In the genomic region with DNA sequence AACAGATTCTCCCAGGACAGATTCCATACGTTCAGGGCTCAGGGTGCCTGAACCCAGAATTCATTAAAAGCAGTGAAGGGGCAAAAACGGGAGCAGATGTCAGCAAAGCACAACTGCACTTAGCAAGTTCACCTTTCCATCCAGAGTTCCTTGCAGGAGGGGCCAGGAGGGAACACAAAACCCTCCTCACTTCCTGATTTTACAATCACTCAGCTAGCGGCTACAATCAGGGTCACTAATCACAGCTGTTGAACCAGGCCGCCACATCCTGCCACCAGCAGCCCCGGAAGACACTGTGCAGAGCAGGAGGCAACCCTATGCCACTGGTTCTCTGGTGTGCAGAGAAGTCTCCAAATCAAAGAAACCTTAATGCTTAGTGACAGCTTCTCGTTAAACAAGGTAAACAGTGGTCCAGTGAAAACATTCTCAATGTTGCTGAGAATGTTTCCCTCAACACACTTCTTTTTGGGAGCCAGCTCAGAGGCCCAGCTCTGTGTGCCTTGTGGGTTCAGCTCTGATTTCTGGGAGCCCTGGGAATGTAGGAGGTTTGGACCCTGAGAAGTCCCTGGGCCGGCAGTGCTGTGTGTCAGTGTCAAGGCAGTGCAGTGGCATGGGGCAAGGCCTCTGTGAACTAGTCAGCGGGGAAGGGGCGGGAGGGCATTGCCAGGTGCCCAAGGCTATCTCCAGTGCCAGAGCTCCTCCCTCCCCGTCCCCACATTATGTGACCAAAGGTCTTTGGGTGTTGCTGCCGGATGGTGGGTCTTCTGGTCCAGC, we compare ENCODE assay signal across 1 cellular context.
TF ChIP-seq lines count a peak whose summit lies in the region.

No MANE protein-coding gene starts in this region.

TF ChIP-seq in HepG2, 621 proteins besides CTCF, POLR2A, EP300 and RAD21 (continued from another document and continues in another):
- TF ChIP-seq, protein P1, sequence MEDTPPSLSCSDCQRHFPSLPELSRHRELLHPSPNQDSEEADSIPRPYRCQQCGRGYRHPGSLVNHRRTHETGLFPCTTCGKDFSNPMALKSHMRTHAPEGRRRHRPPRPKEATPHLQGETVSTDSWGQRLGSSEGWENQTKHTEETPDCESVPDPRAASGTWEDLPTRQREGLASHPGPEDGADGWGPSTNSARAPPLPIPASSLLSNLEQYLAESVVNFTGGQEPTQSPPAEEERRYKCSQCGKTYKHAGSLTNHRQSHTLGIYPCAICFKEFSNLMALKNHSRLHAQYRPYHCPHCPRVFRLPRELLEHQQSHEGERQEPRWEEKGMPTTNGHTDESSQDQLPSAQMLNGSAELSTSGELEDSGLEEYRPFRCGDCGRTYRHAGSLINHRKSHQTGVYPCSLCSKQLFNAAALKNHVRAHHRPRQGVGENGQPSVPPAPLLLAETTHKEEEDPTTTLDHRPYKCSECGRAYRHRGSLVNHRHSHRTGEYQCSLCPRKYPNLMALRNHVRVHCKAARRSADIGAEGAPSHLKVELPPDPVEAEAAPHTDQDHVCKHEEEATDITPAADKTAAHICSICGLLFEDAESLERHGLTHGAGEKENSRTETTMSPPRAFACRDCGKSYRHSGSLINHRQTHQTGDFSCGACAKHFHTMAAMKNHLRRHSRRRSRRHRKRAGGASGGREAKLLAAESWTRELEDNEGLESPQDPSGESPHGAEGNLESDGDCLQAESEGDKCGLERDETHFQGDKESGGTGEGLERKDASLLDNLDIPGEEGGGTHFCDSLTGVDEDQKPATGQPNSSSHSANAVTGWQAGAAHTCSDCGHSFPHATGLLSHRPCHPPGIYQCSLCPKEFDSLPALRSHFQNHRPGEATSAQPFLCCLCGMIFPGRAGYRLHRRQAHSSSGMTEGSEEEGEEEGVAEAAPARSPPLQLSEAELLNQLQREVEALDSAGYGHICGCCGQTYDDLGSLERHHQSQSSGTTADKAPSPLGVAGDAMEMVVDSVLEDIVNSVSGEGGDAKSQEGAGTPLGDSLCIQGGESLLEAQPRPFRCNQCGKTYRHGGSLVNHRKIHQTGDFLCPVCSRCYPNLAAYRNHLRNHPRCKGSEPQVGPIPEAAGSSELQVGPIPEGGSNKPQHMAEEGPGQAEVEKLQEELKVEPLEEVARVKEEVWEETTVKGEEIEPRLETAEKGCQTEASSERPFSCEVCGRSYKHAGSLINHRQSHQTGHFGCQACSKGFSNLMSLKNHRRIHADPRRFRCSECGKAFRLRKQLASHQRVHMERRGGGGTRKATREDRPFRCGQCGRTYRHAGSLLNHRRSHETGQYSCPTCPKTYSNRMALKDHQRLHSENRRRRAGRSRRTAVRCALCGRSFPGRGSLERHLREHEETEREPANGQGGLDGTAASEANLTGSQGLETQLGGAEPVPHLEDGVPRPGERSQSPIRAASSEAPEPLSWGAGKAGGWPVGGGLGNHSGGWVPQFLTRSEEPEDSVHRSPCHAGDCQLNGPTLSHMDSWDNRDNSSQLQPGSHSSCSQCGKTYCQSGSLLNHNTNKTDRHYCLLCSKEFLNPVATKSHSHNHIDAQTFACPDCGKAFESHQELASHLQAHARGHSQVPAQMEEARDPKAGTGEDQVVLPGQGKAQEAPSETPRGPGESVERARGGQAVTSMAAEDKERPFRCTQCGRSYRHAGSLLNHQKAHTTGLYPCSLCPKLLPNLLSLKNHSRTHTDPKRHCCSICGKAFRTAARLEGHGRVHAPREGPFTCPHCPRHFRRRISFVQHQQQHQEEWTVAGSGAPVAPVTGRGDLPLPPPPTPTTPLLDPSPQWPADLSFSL (CRISPR knock-in tag; IDR thresholded peaks at IDR 0.05) = peak; percentile 76
- TF ChIP-seq, protein P2, sequence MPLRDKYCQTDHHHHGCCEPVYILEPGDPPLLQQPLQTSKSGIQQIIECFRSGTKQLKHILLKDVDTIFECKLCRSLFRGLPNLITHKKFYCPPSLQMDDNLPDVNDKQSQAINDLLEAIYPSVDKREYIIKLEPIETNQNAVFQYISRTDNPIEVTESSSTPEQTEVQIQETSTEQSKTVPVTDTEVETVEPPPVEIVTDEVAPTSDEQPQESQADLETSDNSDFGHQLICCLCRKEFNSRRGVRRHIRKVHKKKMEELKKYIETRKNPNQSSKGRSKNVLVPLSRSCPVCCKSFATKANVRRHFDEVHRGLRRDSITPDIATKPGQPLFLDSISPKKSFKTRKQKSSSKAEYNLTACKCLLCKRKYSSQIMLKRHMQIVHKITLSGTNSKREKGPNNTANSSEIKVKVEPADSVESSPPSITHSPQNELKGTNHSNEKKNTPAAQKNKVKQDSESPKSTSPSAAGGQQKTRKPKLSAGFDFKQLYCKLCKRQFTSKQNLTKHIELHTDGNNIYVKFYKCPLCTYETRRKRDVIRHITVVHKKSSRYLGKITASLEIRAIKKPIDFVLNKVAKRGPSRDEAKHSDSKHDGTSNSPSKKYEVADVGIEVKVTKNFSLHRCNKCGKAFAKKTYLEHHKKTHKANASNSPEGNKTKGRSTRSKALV (CRISPR knock-in tag; IDR thresholded peaks at IDR 0.05) = peak; percentile 63; the same call in 1 of the 2 replicates
- no peak; the same call in 1 of the 2 replicates for TF ChIP-seq ZMYM4 (CRISPR knock-in tag; IDR thresholded peaks at IDR 0.05)
- TF ChIP-seq ZNF556 (CRISPR knock-in tag; IDR thresholded peaks at IDR 0.05; ENCODE audit: borderline replicate concordance) = 0 out of 2 replicates have a peak, but pooled peaks have one; percentile 24
- TF ChIP-seq ZNF772 (CRISPR knock-in tag; IDR thresholded peaks at IDR 0.05) = no peak
- TF ChIP-seq SMC3 (IDR thresholded peaks at IDR 0.05; ENCODE audit: low read length) = no peak
- TF ChIP-seq, protein P3, sequence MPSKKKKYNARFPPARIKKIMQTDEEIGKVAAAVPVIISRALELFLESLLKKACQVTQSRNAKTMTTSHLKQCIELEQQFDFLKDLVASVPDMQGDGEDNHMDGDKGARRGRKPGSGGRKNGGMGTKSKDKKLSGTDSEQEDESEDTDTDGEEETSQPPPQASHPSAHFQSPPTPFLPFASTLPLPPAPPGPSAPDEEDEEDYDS (CRISPR knock-in tag; IDR thresholded peaks at IDR 0.05) = peak; percentile 89
- TF ChIP-seq HMGA1 (CRISPR knock-in tag; conservative IDR thresholded peaks at IDR 0.05) = no peak
- TF ChIP-seq MIXL1 (CRISPR knock-in tag; IDR thresholded peaks at IDR 0.05) = peak; percentile 77; the same call in 1 of the 2 replicates
- no peak; the same call in 1 of the 2 replicates for TF ChIP-seq CEBPG (CRISPR knock-in tag; IDR thresholded peaks at IDR 0.05)
- no peak for TF ChIP-seq ZNF841 (CRISPR knock-in tag; IDR thresholded peaks at IDR 0.05; ENCODE audit: borderline replicate concordance)
- TF ChIP-seq GATAD2A (CRISPR knock-in tag; IDR thresholded peaks at IDR 0.05) = peak; percentile 48; the same call in 1 of the 2 replicates
- no peak for TF ChIP-seq MYNN (CRISPR knock-in tag; IDR thresholded peaks at IDR 0.05; ENCODE audit: low read depth)
- TF ChIP-seq SRY (CRISPR knock-in tag; IDR thresholded peaks at IDR 0.05) = peak; percentile 32; the same call in 1 of the 2 replicates
- TF ChIP-seq, protein P4, sequence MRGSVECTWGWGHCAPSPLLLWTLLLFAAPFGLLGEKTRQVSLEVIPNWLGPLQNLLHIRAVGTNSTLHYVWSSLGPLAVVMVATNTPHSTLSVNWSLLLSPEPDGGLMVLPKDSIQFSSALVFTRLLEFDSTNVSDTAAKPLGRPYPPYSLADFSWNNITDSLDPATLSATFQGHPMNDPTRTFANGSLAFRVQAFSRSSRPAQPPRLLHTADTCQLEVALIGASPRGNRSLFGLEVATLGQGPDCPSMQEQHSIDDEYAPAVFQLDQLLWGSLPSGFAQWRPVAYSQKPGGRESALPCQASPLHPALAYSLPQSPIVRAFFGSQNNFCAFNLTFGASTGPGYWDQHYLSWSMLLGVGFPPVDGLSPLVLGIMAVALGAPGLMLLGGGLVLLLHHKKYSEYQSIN (CRISPR knock-in tag; IDR thresholded peaks at IDR 0.05; ENCODE audit: borderline replicate concordance) = no peak
- peak; percentile 1 for TF ChIP-seq ASH2L (IDR thresholded peaks at IDR 0.05; ENCODE audit: insufficient read length, low read depth, low read length)
- no peak for TF ChIP-seq NPAS2 (CRISPR knock-in tag; IDR thresholded peaks at IDR 0.05; ENCODE audit: borderline replicate concordance)
- TF ChIP-seq PCBP1 (IDR thresholded peaks at IDR 0.05; ENCODE audit: borderline replicate concordance, low read depth, low read length) = no peak
- peak; percentile 61; the same call in 1 of the 2 replicates for TF ChIP-seq ZNF761 (CRISPR knock-in tag; conservative IDR thresholded peaks at IDR 0.05)
- TF ChIP-seq, protein P5, sequence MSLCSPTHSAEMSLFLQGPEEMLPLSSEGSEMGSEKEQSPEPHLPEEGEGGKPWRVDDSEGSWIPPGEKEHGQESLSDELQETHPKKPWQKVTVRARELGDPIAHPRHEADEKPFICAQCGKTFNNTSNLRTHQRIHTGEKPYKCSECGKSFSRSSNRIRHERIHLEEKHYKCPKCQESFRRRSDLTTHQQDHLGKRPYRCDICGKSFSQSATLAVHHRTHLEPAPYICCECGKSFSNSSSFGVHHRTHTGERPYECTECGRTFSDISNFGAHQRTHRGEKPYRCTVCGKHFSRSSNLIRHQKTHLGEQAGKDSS (CRISPR knock-in tag; IDR thresholded peaks at IDR 0.05; ENCODE audit: borderline replicate concordance, low read depth) = no peak
- peak; percentile 41; the same call in 1 of the 2 replicates for TF ChIP-seq ZNF564 (CRISPR knock-in tag; IDR thresholded peaks at IDR 0.05)
- no peak for TF ChIP-seq SMAD1 (CRISPR knock-in tag; IDR thresholded peaks at IDR 0.05; ENCODE audit: borderline replicate concordance, low read depth)
- no peak for TF ChIP-seq ZNF737 (CRISPR knock-in tag; IDR thresholded peaks at IDR 0.05; ENCODE audit: borderline replicate concordance)
- peak; percentile 69 for TF ChIP-seq POLR2AphosphoS5 (IDR thresholded peaks at IDR 0.05; ENCODE audit: low read depth, low read length)
- TF ChIP-seq, protein P6, sequence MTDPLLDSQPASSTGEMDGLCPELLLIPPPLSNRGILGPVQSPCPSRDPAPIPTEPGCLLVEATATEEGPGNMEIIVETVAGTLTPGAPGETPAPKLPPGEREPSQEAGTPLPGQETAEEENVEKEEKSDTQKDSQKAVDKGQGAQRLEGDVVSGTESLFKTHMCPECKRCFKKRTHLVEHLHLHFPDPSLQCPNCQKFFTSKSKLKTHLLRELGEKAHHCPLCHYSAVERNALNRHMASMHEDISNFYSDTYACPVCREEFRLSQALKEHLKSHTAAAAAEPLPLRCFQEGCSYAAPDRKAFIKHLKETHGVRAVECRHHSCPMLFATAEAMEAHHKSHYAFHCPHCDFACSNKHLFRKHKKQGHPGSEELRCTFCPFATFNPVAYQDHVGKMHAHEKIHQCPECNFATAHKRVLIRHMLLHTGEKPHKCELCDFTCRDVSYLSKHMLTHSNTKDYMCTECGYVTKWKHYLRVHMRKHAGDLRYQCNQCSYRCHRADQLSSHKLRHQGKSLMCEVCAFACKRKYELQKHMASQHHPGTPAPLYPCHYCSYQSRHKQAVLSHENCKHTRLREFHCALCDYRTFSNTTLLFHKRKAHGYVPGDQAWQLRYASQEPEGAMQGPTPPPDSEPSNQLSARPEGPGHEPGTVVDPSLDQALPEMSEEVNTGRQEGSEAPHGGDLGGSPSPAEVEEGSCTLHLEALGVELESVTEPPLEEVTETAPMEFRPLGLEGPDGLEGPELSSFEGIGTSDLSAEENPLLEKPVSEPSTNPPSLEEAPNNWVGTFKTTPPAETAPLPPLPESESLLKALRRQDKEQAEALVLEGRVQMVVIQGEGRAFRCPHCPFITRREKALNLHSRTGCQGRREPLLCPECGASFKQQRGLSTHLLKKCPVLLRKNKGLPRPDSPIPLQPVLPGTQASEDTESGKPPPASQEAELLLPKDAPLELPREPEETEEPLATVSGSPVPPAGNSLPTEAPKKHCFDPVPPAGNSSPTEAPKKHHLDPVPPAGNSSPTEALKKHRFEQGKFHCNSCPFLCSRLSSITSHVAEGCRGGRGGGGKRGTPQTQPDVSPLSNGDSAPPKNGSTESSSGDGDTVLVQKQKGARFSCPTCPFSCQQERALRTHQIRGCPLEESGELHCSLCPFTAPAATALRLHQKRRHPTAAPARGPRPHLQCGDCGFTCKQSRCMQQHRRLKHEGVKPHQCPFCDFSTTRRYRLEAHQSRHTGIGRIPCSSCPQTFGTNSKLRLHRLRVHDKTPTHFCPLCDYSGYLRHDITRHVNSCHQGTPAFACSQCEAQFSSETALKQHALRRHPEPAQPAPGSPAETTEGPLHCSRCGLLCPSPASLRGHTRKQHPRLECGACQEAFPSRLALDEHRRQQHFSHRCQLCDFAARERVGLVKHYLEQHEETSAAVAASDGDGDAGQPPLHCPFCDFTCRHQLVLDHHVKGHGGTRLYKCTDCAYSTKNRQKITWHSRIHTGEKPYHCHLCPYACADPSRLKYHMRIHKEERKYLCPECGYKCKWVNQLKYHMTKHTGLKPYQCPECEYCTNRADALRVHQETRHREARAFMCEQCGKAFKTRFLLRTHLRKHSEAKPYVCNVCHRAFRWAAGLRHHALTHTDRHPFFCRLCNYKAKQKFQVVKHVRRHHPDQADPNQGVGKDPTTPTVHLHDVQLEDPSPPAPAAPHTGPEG (CRISPR knock-in tag; IDR thresholded peaks at IDR 0.05) = 0 out of 2 replicates have a peak, but pooled peaks have one; percentile 33
- 0 out of 2 replicates have a peak, but pooled peaks have one; percentile 6 for TF ChIP-seq ZSCAN29 (CRISPR knock-in tag; conservative IDR thresholded peaks at IDR 0.05)
- 0 out of 2 replicates have a peak, but pooled peaks have one; percentile 21 for TF ChIP-seq SP5 (CRISPR knock-in tag; IDR thresholded peaks at IDR 0.05; ENCODE audit: borderline replicate concordance, low read depth)
- TF ChIP-seq, protein P7, sequence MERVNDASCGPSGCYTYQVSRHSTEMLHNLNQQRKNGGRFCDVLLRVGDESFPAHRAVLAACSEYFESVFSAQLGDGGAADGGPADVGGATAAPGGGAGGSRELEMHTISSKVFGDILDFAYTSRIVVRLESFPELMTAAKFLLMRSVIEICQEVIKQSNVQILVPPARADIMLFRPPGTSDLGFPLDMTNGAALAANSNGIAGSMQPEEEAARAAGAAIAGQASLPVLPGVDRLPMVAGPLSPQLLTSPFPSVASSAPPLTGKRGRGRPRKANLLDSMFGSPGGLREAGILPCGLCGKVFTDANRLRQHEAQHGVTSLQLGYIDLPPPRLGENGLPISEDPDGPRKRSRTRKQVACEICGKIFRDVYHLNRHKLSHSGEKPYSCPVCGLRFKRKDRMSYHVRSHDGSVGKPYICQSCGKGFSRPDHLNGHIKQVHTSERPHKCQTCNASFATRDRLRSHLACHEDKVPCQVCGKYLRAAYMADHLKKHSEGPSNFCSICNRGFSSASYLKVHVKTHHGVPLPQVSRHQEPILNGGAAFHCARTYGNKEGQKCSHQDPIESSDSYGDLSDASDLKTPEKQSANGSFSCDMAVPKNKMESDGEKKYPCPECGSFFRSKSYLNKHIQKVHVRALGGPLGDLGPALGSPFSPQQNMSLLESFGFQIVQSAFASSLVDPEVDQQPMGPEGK (CRISPR knock-in tag; IDR thresholded peaks at IDR 0.05) = no peak; the same call in 1 of the 2 replicates
- TF ChIP-seq, protein P8, sequence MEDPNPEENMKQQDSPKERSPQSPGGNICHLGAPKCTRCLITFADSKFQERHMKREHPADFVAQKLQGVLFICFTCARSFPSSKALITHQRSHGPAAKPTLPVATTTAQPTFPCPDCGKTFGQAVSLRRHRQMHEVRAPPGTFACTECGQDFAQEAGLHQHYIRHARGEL (CRISPR knock-in tag; IDR thresholded peaks at IDR 0.05) = no peak
- no peak for TF ChIP-seq HOXA7 (CRISPR knock-in tag; IDR thresholded peaks at IDR 0.05)
- TF ChIP-seq, protein P9, sequence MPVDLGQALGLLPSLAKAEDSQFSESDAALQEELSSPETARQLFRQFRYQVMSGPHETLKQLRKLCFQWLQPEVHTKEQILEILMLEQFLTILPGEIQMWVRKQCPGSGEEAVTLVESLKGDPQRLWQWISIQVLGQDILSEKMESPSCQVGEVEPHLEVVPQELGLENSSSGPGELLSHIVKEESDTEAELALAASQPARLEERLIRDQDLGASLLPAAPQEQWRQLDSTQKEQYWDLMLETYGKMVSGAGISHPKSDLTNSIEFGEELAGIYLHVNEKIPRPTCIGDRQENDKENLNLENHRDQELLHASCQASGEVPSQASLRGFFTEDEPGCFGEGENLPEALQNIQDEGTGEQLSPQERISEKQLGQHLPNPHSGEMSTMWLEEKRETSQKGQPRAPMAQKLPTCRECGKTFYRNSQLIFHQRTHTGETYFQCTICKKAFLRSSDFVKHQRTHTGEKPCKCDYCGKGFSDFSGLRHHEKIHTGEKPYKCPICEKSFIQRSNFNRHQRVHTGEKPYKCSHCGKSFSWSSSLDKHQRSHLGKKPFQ (CRISPR knock-in tag; IDR thresholded peaks at IDR 0.05; ENCODE audit: insufficient replicate concordance) = peak; percentile 15
